8 cellular contexts compared by ENCODE assay signal in genomic region chr17:77741109-77741508, GRCh38.
A peak's percentile ranks its signal among the peaks of the same experiment; 100 is the strongest.
DNase-seq lines count a peak whose midpoint lies in the region; FAIRE-seq and TF ChIP-seq lines count a peak whose summit lies in the region.

No MANE protein-coding gene starts in this region.

- H3K4me3 ChIP-seq in GM12875 (ENCODE audit: low read depth, low read length), result no peak overlapping the region
- no peak overlapping the region for H3K4me3 ChIP-seq in choroid plexus epithelial cell (ENCODE audit: low read depth, low read length)
- H3K4me3 ChIP-seq in small intestine (ENCODE audit: low read depth in 1 of 2, low read length in 2 of 2), result no peak overlapping the region

- H3K27ac ChIP-seq in small intestine (ENCODE audit: low read depth in 1 of 2, low read length in 1 of 2), result no peak overlapping the region

- 42 to 49% (median 45%) methylated on average over 8 of the region's 8 CpGs for WGBS in small intestine, 3 donors

- no peaks in the 10 kb centered on the region for H3K9me3 ChIP-seq in small intestine (ENCODE audit: control insufficient read depth, low read depth)

- H3K4me1 ChIP-seq in small intestine (ENCODE audit: control insufficient read depth in 2 of 2, insufficient read depth in 1 of 2, low read depth in 1 of 2, low read length in 1 of 2), result no peaks in the 10 kb centered on the region

- FAIRE-seq in small intestine (lab: Jason Lieb, UNC) (no peak), HTR-8/SVneo (lab: Jason Lieb, UNC) (no peak)

- H3K36me3 ChIP-seq in small intestine (ENCODE audit: control insufficient read depth in 2 of 2, insufficient read depth in 2 of 2, low read length in 2 of 2), result no peaks in the 10 kb centered on the region

- no peaks in the 10 kb centered on the region for H3K27me3 ChIP-seq in small intestine (ENCODE audit: control insufficient read depth in 2 of 2, insufficient read depth in 2 of 2, low read length in 2 of 2)

- peak; percentile 7 for DNase-seq in T follicular helper cell (ENCODE audit: low read depth)
- DNase-seq in choroid plexus epithelial cell (ENCODE audit: low read depth), result no peak
- DNase-seq in small intestine, result peak; percentile 6
- no peak for DNase-seq in cerebellar nuclear complex (lab: John Stamatoyannopoulos, UW)
- DNase-seq in putamen (ENCODE audit: low spot score), result no peak
- no peak for DNase-seq in HTR-8/SVneo (ENCODE audit: insufficient read length, low spot score)
- DNase-seq in retina, result no peak

- TF ChIP-seq CTCF in GM12875 (IDR thresholded peaks at IDR 0.05; ENCODE audit: borderline replicate concordance, insufficient read depth, low read depth, low read length) (peak; percentile 58), choroid plexus epithelial cell (conservative IDR thresholded peaks at IDR 0.05; ENCODE audit: low read depth, low read length) (peak; percentile 45)

Comparison
In these comparisons a context has a peak if more than half of its experiments do, and no peak if none do; other contexts are left out.
1. DNase-seq: peak in T follicular helper cell (single experiment) and small intestine (single experiment); none in choroid plexus epithelial cell (single experiment), cerebellar nuclear complex (0 of 2), putamen (single experiment), HTR-8/SVneo (single experiment) and retina (single experiment).